ENCODE assay signal across 8 cellular contexts in genomic region chr12:121133838-121134237, GRCh38. TPM values are rescaled to one million over a fixed set of nuclear protein-coding genes. Genes with fewer than 3 reads are reported as not detected.
DNase-seq lines count a peak whose midpoint lies in the region; ATAC-seq and TF ChIP-seq lines count a peak whose summit lies in the region.

No MANE protein-coding gene starts in this region.

- H2BK120ac ChIP-seq in mesendoderm (ENCODE audit: low read depth, low read length) = no peak overlapping the region

- peak overlapping the region in 1 of 2 experiments; percentile 55; a peak in 2 of 4 replicates for H3K4me3 ChIP-seq in DND-41 (ENCODE audit: low read depth in 1 of 2, low read length in 2 of 2)
- peak overlapping the region; percentile 26 for H3K4me3 ChIP-seq in NB4 (ENCODE audit: low read depth, low read length)
- no peak overlapping the region for H3K4me3 ChIP-seq in prostate gland
- H3K4me3 ChIP-seq in mesendoderm (ENCODE audit: low read length) = no peak overlapping the region

- no peak overlapping the region for H4K5ac ChIP-seq in mesendoderm (ENCODE audit: low read length)

- H3K56ac ChIP-seq in mesendoderm (ENCODE audit: low read length) = no peak overlapping the region

- H3K4me2 ChIP-seq in DND-41 (ENCODE audit: insufficient read depth, low read length) (peak overlapping the region; percentile 76), mesendoderm (ENCODE audit: low read length) (no peak overlapping the region)

- no peaks in the 10 kb centered on the region for H3K36me3 ChIP-seq in DND-41 (ENCODE audit: insufficient read depth, low read length)
- no peaks in the 10 kb centered on the region for H3K36me3 ChIP-seq in prostate gland
- H3K36me3 ChIP-seq in mesendoderm (ENCODE audit: control insufficient read depth, insufficient read depth, low read length) = no peaks in the 10 kb centered on the region

- H3K9me3 ChIP-seq in DND-41 (ENCODE audit: insufficient read depth, low read length, severe bottlenecking) (no peaks in the 10 kb centered on the region), prostate gland (no peaks in the 10 kb centered on the region)

- no peak for ATAC-seq in DND-41 (ENCODE audit: insufficient read depth, low read depth)

- WGBS in prostate gland = 93% methylated on average over 7 of the region's 7 CpGs
- WGBS in mesendoderm (ENCODE audit: extremely low coverage, insufficient coverage, low lambda C conversion rate) = no CpG with 5 or more reads among the region's 7 CpGs

- no peak for TF ChIP-seq CTCF in DND-41 (IDR thresholded peaks at IDR 0.05; ENCODE audit: borderline replicate concordance, extremely low read depth, low read length, poor library complexity, severe bottlenecking)
- no peak for TF ChIP-seq CTCF in NB4 (IDR thresholded peaks at IDR 0.05; ENCODE audit: low read depth, low read length)
- no peak for TF ChIP-seq CTCF in prostate gland (IDR thresholded peaks at IDR 0.05)

- no peak overlapping the region for H4K8ac ChIP-seq in mesendoderm (ENCODE audit: low read depth, low read length)

- intact Hi-C loops in prostate gland (cut with DNase I) = no loop called here

- H4K20me1 ChIP-seq in DND-41 (ENCODE audit: insufficient read depth, low read length) = no peaks in the 10 kb centered on the region

- H3K9ac ChIP-seq in DND-41 (ENCODE audit: low read depth, low read length) = no peak overlapping the region; the same call in 1 of the 2 replicates
- no peak overlapping the region for H3K9ac ChIP-seq in mesendoderm (ENCODE audit: low read length)

- H2AK5ac ChIP-seq in mesendoderm (ENCODE audit: low read length) = no peak overlapping the region

- H3K18ac ChIP-seq in mesendoderm (ENCODE audit: low read length) = no peak overlapping the region

- H3K79me1 ChIP-seq in mesendoderm (ENCODE audit: low read length) = no peaks in the 10 kb centered on the region

- DNase-seq in DND-41 (no peak), NB4 (ENCODE audit: low read depth) (no peak), prostate gland (ENCODE audit: low spot score) (no peak), islet precursor cell (no peak), glomerular visceral epithelial cell (ENCODE audit: extremely low spot score) (no peak), NCI-H1436 treated with DMSO at 0.1 percent for 48 hours (lab: John Stamatoyannopoulos, UW) (no peak), mesendoderm (no peak)

- H3K79me2 ChIP-seq in DND-41 (ENCODE audit: insufficient read depth, low read length) (no peaks in the 10 kb centered on the region), mesendoderm (ENCODE audit: control insufficient read depth, insufficient read depth, low read length) (no peaks in the 10 kb centered on the region)

- H3K4me1 ChIP-seq in DND-41 (ENCODE audit: insufficient read depth, low read length) (peaks cover 30% of the 10 kb centered on the region), prostate gland (replicated peaks) (no peaks in the 10 kb centered on the region), mesendoderm (ENCODE audit: control insufficient read depth, low read depth, low read length) (no peaks in the 10 kb centered on the region)

- H3K27me3 ChIP-seq in DND-41 (ENCODE audit: insufficient read depth, low read length, poor library complexity) (no peaks in the 10 kb centered on the region), prostate gland (replicated peaks; ENCODE audit: insufficient read depth) (no peaks in the 10 kb centered on the region), mesendoderm (ENCODE audit: insufficient read depth, low read length, poor library complexity) (no peaks in the 10 kb centered on the region)

- H3K27ac ChIP-seq in DND-41 (ENCODE audit: low read length) (no peak overlapping the region), cingulate gyrus (ENCODE audit: low read depth, low read length) (peak overlapping the region; percentile 98), prostate gland (peak overlapping the region; percentile 21 to 55), mesendoderm (ENCODE audit: low read depth, low read length) (no peak overlapping the region)

- TF ChIP-seq POLR2A in NB4 (IDR thresholded peaks at IDR 0.05; ENCODE audit: extremely low read depth, insufficient read length) (no peak), prostate gland (IDR thresholded peaks at IDR 0.05) (no peak)

- no peak overlapping the region for H3K4ac ChIP-seq in mesendoderm (ENCODE audit: low read depth, low read length)

- H3K23ac ChIP-seq in mesendoderm (ENCODE audit: low read length) = no peak overlapping the region

- H2BK5ac ChIP-seq in mesendoderm (ENCODE audit: low read length) = no peak overlapping the region

- no peak overlapping the region for H2BK15ac ChIP-seq in mesendoderm (replicated peaks; ENCODE audit: low read depth)

- peak overlapping the region; percentile 9; the same call in 1 of the 2 replicates for H2AFZ ChIP-seq in DND-41 (ENCODE audit: low read depth, low read length)

RNA-seq across cellular contexts. Expression of gene P2RX7, which starts 1.2 kb away (rescaled TPM):
- 10 to 100 TPM in 1 of 2 donors, 1 to 10 TPM in 1; 1.4 to 11.8 TPM for total RNA-seq in prostate gland
- polyA plus RNA-seq in mesendoderm (2013, experiment 1 of 2) = 0.18 TPM
- 0.21 TPM for polyA plus RNA-seq in mesendoderm (2013, experiment 2 of 2)

Comparison
In these comparisons a context has a peak if more than half of its experiments do, and no peak if none do; other contexts are left out.
1. H3K27ac ChIP-seq: peak in cingulate gyrus (single experiment) and prostate gland (2 of 2); none in DND-41 (single experiment) and mesendoderm (single experiment).